In the genomic region with DNA sequence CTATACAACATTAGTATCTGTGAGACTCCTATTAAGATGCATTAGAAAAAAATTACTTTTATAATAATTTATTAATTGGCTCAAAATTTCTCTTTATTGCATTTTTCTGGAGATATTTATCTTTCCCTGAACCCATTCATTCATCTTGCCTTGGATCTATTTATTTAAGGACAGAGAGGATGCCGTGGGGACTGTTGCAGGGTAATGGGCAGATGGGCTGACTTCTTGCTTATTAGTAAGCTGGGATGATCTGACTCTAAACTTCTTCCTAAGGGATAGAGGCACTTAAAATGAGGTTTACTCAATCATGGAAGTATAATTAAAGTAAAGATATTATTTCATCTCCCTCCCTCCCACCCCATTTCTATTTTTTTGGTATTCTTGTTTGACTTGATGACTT, we compare ENCODE assay signal across 23 cellular contexts.
"Had no signal": no experiment of that assay in that cellular context is flagged by ENCODE, and none has a peak within 500 bp of the region (broad histone marks: within the 10 kb centered on the region; RNA-seq: fewer than 3 reads in every experiment).

No MANE protein-coding gene starts in this region.

- H3K9me3 ChIP-seq: left ventricle myocardium inferior, ovary, prostate gland, sigmoid colon, spleen, suprapubic skin, thoracic aorta, tibial artery, upper lobe of right lung had no signal

- DNase-seq: hypothalamus; islet precursor cell; left ventricle myocardium inferior; mesendoderm; naive B cell; natural killer cell; nephron progenitor cell; ovary; retina; right cardiac atrium; sigmoid colon; small intestine; spleen; stimulated activated CD4-positive, alpha-beta T cell treated with anti-CD3 and anti-CD28 coated beads, Interleukin-4, amount 100 ng/mL, for 24 hours; stimulated activated naive CD4-positive, alpha-beta T cell; tibial artery; trophoblast cell; upper lobe of right lung had no signal

- H3K4me3 ChIP-seq: left ventricle myocardium inferior, lung, ovary, prostate gland, sigmoid colon, spleen, suprapubic skin, thoracic aorta, tibial artery, upper lobe of right lung had no signal

- H3K27me3 ChIP-seq: ovary, sigmoid colon, spleen, suprapubic skin, tibial artery, upper lobe of right lung had no signal

- ATAC-seq: natural killer cell; right cardiac atrium; stimulated activated effector memory CD8-positive, alpha-beta T cell treated with anti-CD3 and anti-CD28 coated beads, Interleukin-12 subunit alpha, Interleukin-12 subunit beta, amount 100 ng/mL, for 72 hours; upper lobe of right lung had no signal

- H3K36me3 ChIP-seq: left ventricle myocardium inferior, ovary, prostate gland, sigmoid colon, spleen, suprapubic skin, thoracic aorta, tibial artery, upper lobe of right lung had no signal

- H3K27ac ChIP-seq: left ventricle myocardium inferior, ovary, prostate gland, sigmoid colon, spleen, suprapubic skin, thoracic aorta, tibial artery, upper lobe of right lung had no signal
